ENCODE assay signal across 1 cellular context in the genomic region with DNA sequence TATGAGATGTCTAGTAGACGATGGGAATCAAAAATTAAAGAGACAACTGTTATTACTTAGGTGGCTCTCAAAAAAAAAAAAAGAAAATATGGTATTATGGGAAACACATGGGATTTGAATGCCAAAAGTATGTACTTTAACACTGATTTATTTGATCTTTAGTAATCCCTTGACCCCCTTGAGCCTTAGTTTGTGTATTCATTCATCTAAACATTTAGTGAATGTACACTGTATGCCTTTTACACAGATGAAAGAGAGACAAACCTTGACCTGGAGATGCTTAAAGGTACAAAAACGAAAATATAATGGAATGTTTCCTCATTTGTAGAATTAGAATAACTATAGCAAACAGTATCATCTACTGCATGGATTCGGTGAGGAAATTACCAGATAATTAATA.
TF ChIP-seq lines count a peak whose summit lies in the region.

No MANE protein-coding gene starts in this region.

TF ChIP-seq in HepG2, 621 proteins besides CTCF, POLR2A, EP300 and RAD21 (continued from another document):
- TF ChIP-seq, protein P1, sequence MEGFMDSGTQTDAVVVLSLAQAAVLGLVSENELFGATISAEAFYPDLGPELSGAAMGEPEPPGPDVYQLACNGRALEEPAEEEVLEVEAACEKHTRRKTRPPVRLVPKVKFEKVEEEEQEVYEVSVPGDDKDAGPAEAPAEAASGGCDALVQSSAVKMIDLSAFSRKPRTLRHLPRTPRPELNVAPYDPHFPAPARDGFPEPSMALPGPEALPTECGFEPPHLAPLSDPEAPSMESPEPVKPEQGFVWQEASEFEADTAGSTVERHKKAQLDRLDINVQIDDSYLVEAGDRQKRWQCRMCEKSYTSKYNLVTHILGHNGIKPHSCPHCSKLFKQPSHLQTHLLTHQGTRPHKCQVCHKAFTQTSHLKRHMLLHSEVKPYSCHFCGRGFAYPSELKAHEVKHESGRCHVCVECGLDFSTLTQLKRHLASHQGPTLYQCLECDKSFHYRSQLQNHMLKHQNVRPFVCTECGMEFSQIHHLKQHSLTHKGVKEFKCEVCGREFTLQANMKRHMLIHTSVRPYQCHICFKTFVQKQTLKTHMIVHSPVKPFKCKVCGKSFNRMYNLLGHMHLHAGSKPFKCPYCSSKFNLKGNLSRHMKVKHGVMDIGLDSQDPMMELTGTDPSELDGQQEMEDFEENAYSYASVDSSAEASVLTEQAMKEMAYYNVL (CRISPR knock-in tag; IDR thresholded peaks at IDR 0.05; ENCODE audit: borderline replicate concordance) = no peak
- TF ChIP-seq FOXP1 (IDR thresholded peaks at IDR 0.05) (no peak), FOXP1 (CRISPR knock-in tag; IDR thresholded peaks at IDR 0.05) (peak; percentile 27; the same call in 1 of the 2 replicates), HNRNPH1 (optimal IDR thresholded peaks at IDR 0.05; ENCODE audit: low read depth, low read length) (no peak), TCF7 (IDR thresholded peaks at IDR 0.05; ENCODE audit: low read depth) (peak; percentile 37; the same call in 1 of the 2 replicates), SRSF9 (IDR thresholded peaks at IDR 0.05; ENCODE audit: borderline replicate concordance, insufficient read depth, low read depth, low read length, poor library complexity, severe bottlenecking) (no peak), NR2F6 (IDR thresholded peaks at IDR 0.05) (peak; percentile 83), NR2F6 (CRISPR knock-in tag; IDR thresholded peaks at IDR 0.05) (peak; percentile 62), HHEX (CRISPR knock-in tag; IDR thresholded peaks at IDR 0.05) (peak; percentile 50; the same call in 1 of the 2 replicates), RCOR2 (CRISPR knock-in tag; IDR thresholded peaks at IDR 0.05) (no peak), ZSCAN20 (CRISPR knock-in tag; IDR thresholded peaks at IDR 0.05; ENCODE audit: borderline replicate concordance) (no peak), CEBPG (CRISPR knock-in tag; IDR thresholded peaks at IDR 0.05) (no peak), NR2F2 (IDR thresholded peaks at IDR 0.05; ENCODE audit: borderline replicate concordance, low read depth) (peak; percentile 83), ZNF333 (CRISPR knock-in tag; IDR thresholded peaks at IDR 0.05; ENCODE audit: borderline replicate concordance) (no peak), NR2F1 (CRISPR knock-in tag; IDR thresholded peaks at IDR 0.05) (peak in 1 of 2 experiments; percentile 73; a peak in 2 of 4 replicates), ZNF282 (IDR thresholded peaks at IDR 0.05; ENCODE audit: partially characterized antibody) (no peak), ZNF761 (CRISPR knock-in tag; conservative IDR thresholded peaks at IDR 0.05) (no peak), GFI1 (CRISPR knock-in tag; IDR thresholded peaks at IDR 0.05; ENCODE audit: borderline replicate concordance) (peak; percentile 92), TBX3 (IDR thresholded peaks at IDR 0.05; ENCODE audit: borderline replicate concordance) (peak; percentile 69; the same call in 1 of the 2 replicates)
- TF ChIP-seq, protein P2, sequence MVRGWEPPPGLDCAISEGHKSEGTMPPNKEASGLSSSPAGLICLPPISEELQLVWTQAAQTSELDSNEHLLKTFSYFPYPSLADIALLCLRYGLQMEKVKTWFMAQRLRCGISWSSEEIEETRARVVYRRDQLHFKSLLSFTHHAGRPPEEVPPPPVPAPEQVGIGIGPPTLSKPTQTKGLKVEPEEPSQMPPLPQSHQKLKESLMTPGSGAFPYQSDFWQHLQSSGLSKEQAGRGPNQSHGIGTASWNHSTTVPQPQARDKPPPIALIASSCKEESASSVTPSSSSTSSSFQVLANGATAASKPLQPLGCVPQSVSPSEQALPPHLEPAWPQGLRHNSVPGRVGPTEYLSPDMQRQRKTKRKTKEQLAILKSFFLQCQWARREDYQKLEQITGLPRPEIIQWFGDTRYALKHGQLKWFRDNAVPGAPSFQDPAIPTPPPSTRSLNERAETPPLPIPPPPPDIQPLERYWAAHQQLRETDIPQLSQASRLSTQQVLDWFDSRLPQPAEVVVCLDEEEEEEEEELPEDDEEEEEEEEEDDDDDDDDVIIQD (CRISPR knock-in tag; IDR thresholded peaks at IDR 0.05; ENCODE audit: low read depth) = peak; percentile 12; the same call in 1 of the 2 replicates
- TF ChIP-seq, protein P3, sequence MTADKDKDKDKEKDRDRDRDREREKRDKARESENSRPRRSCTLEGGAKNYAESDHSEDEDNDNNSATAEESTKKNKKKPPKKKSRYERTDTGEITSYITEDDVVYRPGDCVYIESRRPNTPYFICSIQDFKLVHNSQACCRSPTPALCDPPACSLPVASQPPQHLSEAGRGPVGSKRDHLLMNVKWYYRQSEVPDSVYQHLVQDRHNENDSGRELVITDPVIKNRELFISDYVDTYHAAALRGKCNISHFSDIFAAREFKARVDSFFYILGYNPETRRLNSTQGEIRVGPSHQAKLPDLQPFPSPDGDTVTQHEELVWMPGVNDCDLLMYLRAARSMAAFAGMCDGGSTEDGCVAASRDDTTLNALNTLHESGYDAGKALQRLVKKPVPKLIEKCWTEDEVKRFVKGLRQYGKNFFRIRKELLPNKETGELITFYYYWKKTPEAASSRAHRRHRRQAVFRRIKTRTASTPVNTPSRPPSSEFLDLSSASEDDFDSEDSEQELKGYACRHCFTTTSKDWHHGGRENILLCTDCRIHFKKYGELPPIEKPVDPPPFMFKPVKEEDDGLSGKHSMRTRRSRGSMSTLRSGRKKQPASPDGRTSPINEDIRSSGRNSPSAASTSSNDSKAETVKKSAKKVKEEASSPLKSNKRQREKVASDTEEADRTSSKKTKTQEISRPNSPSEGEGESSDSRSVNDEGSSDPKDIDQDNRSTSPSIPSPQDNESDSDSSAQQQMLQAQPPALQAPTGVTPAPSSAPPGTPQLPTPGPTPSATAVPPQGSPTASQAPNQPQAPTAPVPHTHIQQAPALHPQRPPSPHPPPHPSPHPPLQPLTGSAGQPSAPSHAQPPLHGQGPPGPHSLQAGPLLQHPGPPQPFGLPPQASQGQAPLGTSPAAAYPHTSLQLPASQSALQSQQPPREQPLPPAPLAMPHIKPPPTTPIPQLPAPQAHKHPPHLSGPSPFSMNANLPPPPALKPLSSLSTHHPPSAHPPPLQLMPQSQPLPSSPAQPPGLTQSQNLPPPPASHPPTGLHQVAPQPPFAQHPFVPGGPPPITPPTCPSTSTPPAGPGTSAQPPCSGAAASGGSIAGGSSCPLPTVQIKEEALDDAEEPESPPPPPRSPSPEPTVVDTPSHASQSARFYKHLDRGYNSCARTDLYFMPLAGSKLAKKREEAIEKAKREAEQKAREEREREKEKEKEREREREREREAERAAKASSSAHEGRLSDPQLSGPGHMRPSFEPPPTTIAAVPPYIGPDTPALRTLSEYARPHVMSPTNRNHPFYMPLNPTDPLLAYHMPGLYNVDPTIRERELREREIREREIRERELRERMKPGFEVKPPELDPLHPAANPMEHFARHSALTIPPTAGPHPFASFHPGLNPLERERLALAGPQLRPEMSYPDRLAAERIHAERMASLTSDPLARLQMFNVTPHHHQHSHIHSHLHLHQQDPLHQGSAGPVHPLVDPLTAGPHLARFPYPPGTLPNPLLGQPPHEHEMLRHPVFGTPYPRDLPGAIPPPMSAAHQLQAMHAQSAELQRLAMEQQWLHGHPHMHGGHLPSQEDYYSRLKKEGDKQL (CRISPR knock-in tag; IDR thresholded peaks at IDR 0.05; ENCODE audit: low read depth) = no peak
- TF ChIP-seq, protein P4, sequence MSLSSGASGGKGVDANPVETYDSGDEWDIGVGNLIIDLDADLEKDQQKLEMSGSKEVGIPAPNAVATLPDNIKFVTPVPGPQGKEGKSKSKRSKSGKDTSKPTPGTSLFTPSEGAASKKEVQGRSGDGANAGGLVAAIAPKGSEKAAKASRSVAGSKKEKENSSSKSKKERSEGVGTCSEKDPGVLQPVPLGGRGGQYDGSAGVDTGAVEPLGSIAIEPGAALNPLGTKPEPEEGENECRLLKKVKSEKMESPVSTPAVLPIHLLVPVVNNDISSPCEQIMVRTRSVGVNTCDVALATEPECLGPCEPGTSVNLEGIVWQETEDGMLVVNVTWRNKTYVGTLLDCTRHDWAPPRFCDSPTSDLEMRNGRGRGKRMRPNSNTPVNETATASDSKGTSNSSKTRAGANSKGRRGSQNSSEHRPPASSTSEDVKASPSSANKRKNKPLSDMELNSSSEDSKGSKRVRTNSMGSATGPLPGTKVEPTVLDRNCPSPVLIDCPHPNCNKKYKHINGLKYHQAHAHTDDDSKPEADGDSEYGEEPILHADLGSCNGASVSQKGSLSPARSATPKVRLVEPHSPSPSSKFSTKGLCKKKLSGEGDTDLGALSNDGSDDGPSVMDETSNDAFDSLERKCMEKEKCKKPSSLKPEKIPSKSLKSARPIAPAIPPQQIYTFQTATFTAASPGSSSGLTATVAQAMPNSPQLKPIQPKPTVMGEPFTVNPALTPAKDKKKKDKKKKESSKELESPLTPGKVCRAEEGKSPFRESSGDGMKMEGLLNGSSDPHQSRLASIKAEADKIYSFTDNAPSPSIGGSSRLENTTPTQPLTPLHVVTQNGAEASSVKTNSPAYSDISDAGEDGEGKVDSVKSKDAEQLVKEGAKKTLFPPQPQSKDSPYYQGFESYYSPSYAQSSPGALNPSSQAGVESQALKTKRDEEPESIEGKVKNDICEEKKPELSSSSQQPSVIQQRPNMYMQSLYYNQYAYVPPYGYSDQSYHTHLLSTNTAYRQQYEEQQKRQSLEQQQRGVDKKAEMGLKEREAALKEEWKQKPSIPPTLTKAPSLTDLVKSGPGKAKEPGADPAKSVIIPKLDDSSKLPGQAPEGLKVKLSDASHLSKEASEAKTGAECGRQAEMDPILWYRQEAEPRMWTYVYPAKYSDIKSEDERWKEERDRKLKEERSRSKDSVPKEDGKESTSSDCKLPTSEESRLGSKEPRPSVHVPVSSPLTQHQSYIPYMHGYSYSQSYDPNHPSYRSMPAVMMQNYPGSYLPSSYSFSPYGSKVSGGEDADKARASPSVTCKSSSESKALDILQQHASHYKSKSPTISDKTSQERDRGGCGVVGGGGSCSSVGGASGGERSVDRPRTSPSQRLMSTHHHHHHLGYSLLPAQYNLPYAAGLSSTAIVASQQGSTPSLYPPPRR (CRISPR knock-in tag; IDR thresholded peaks at IDR 0.05; ENCODE audit: borderline replicate concordance) = peak; percentile 35; the same call in 1 of the 2 replicates
- TF ChIP-seq, protein P5, sequence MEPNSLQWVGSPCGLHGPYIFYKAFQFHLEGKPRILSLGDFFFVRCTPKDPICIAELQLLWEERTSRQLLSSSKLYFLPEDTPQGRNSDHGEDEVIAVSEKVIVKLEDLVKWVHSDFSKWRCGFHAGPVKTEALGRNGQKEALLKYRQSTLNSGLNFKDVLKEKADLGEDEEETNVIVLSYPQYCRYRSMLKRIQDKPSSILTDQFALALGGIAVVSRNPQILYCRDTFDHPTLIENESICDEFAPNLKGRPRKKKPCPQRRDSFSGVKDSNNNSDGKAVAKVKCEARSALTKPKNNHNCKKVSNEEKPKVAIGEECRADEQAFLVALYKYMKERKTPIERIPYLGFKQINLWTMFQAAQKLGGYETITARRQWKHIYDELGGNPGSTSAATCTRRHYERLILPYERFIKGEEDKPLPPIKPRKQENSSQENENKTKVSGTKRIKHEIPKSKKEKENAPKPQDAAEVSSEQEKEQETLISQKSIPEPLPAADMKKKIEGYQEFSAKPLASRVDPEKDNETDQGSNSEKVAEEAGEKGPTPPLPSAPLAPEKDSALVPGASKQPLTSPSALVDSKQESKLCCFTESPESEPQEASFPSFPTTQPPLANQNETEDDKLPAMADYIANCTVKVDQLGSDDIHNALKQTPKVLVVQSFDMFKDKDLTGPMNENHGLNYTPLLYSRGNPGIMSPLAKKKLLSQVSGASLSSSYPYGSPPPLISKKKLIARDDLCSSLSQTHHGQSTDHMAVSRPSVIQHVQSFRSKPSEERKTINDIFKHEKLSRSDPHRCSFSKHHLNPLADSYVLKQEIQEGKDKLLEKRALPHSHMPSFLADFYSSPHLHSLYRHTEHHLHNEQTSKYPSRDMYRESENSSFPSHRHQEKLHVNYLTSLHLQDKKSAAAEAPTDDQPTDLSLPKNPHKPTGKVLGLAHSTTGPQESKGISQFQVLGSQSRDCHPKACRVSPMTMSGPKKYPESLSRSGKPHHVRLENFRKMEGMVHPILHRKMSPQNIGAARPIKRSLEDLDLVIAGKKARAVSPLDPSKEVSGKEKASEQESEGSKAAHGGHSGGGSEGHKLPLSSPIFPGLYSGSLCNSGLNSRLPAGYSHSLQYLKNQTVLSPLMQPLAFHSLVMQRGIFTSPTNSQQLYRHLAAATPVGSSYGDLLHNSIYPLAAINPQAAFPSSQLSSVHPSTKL (CRISPR knock-in tag; IDR thresholded peaks at IDR 0.05) = peak; percentile 30; the same call in 1 of the 2 replicates
